Comparison of ENCODE assay signal across 16 cellular contexts in the genomic region with DNA sequence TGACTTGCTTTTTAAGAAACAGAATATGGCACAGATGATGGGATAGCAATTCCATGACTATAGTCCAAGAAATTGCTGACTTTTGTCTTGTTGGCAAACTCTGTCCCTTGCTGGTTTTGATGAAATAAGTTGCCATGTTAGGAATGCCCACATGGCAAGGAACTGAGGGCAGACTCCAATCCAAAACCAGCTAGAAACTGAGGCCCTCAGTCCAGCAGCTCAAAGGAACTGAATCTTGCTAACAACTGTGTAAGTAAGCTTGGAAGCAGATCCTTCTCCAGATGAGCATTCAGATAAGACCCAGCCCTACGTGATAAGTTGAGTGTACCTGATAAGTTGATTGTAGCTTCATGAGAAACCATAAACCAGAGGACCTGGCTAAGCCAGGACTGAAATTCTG.
"Had no signal": no experiment of that assay in that cellular context is flagged by ENCODE, and none has a peak within 500 bp of the region (broad histone marks: within the 10 kb centered on the region; RNA-seq: fewer than 3 reads in every experiment).

No MANE protein-coding gene starts in this region.

- H3K36me3 Mint-ChIP-seq: activated naive CD4-positive, alpha-beta T cell treated with anti-CD3 and anti-CD28 coated beads, Interleukin-2, amount 10 ng/mL, durations not matched to agents 7 days and 5 days; activated naive CD8-positive, alpha-beta T cell treated with anti-CD3 and anti-CD28 coated beads for 36 hours had no signal

- H3K27ac ChIP-seq: brain microvascular endothelial cell, cardiac muscle cell had no signal

- H3K4me3 ChIP-seq: cardiac muscle cell had no signal

- H3K4me3 Mint-ChIP-seq: activated CD8-positive, alpha-beta T cell treated with anti-CD3 and anti-CD28 coated beads for 36 hours; activated naive CD4-positive, alpha-beta T cell treated with anti-CD3 and anti-CD28 coated beads, Interleukin-2, amount 10 ng/mL, durations not matched to agents 7 days and 5 days; activated naive CD8-positive, alpha-beta T cell treated with anti-CD3 and anti-CD28 coated beads for 36 hours; activated T-cell treated with anti-CD3 and anti-CD28 coated beads, Interleukin-2, amount 50 U/mL, for 72 hours; T-helper 1 cell treated with Interleukin-12 subunit alpha and Interleukin-12 subunit beta and Interleukin-4 antibody, amounts not matched to agents 30 μg/mL and 1 μg/mL, for 36 hours had no signal

- H3K27me3 ChIP-seq: brain microvascular endothelial cell, cardiac muscle cell had no signal

- H3K36me3 ChIP-seq: brain microvascular endothelial cell, cardiac muscle cell had no signal

- H3K9me3 Mint-ChIP-seq: activated T-helper 2 cell treated with anti-CD3 and anti-CD28 coated beads, Interferon-gamma antibody, Interleukin-2, Interleukin-4, amounts not matched to agents 10 μg/mL and 5 μg/mL and 100 μg/mL, durations not matched to agents 14 hours and 24 hours and 36 hours had no signal

- H3K27ac Mint-ChIP-seq: activated CD8-positive, alpha-beta T cell treated with anti-CD3 and anti-CD28 coated beads for 36 hours; activated naive CD4-positive, alpha-beta T cell treated with anti-CD3 and anti-CD28 coated beads, Interleukin-2, amount 10 ng/mL, durations not matched to agents 7 days and 5 days; activated naive CD8-positive, alpha-beta T cell treated with anti-CD3 and anti-CD28 coated beads for 36 hours; activated T-cell treated with anti-CD3 and anti-CD28 coated beads, Interleukin-2, amount 50 U/mL, for 72 hours; activated T-helper 2 cell treated with anti-CD3 and anti-CD28 coated beads, Interferon-gamma antibody, Interleukin-2, Interleukin-4, amounts not matched to agents 10 μg/mL and 5 μg/mL and 100 μg/mL, durations not matched to agents 14 hours and 24 hours and 36 hours; T-helper 1 cell treated with Interleukin-12 subunit alpha and Interleukin-12 subunit beta and Interleukin-4 antibody, amounts not matched to agents 30 μg/mL and 1 μg/mL, for 36 hours had no signal

- H3K4me1 Mint-ChIP-seq: activated naive CD4-positive, alpha-beta T cell treated with anti-CD3 and anti-CD28 coated beads, Interleukin-2, amount 10 ng/mL, durations not matched to agents 7 days and 5 days; activated naive CD8-positive, alpha-beta T cell treated with anti-CD3 and anti-CD28 coated beads for 36 hours had no signal

- ATAC-seq: activated CD4-positive, CD25-positive, alpha-beta regulatory T cell treated with anti-CD3 and anti-CD28 coated beads, Interleukin-2, amount 50 U/mL, for 24 hours; activated CD8-positive, alpha-beta T cell treated with anti-CD3 and anti-CD28 coated beads for 36 hours; activated T-cell treated with anti-CD3 and anti-CD28 coated beads, Interleukin-2, amount 50 U/mL, for 72 hours; Right ventricle myocardium inferior had no signal

- DNase-seq: activated CD4-positive, alpha-beta T cell treated with anti-CD3 and anti-CD28 coated beads for 4 hours; activated CD8-positive, alpha-beta memory T cell treated with anti-CD3 and anti-CD28 coated beads, Interleukin-2, amount 50 U/mL, for 4 hours; activated CD8-positive, alpha-beta T cell treated with anti-CD3 and anti-CD28 coated beads for 36 hours; activated gamma-delta T cell treated with Interleukin-2 at 50 U/mL for 16 hours; activated naive CD4-positive, alpha-beta T cell treated with anti-CD3 and anti-CD28 coated beads, Interleukin-2, amount 10 ng/mL, durations not matched to agents 7 days and 5 days; activated naive CD8-positive, alpha-beta T cell treated with anti-CD3 and anti-CD28 coated beads for 36 hours; activated T-cell treated with anti-CD3 and anti-CD28 coated beads, Interleukin-2, amount 50 U/mL, for 72 hours; Kasumi-1; KBM-7; NCI-H1930 had no signal

- H3K27me3 Mint-ChIP-seq: activated CD8-positive, alpha-beta T cell treated with anti-CD3 and anti-CD28 coated beads for 36 hours; activated naive CD4-positive, alpha-beta T cell treated with anti-CD3 and anti-CD28 coated beads, Interleukin-2, amount 10 ng/mL, durations not matched to agents 7 days and 5 days; activated naive CD8-positive, alpha-beta T cell treated with anti-CD3 and anti-CD28 coated beads for 36 hours had no signal
